1 cellular context compared by ENCODE assay signal in the genomic region with DNA sequence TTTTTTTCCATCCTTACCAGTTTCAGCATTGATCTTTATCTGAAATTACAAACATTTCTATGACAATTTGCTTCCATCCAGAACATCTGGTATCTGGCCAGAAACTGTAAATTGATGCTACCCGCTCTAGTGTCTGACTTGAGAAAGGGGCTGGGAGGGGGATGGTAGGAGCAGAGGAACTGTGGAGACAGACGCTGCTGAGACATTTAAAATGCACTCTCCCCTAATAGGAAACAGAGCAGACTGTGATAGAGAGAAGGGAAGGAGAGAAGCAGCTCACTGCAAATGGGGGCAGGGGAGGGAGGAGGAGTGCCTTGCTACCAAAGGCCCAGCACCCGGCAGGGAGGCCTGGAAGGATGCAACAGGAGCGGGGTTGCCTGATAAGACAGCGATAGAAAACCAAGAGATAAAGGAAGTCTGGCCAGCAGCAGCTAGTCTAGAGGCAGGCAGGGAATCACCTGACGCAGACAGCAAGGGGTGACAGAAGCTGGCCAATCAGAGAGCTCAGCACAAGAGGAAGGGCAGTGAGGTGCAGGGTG.
A peak's percentile ranks its signal among the peaks of the same experiment; 100 is the strongest.
TF ChIP-seq lines count a peak whose summit lies in the region.

No MANE protein-coding gene starts in this region.

TF ChIP-seq in SK-N-SH, 30 proteins besides CTCF, POLR2A, EP300 and RAD21 (continued from another document):
- TF ChIP-seq, protein P1, sequence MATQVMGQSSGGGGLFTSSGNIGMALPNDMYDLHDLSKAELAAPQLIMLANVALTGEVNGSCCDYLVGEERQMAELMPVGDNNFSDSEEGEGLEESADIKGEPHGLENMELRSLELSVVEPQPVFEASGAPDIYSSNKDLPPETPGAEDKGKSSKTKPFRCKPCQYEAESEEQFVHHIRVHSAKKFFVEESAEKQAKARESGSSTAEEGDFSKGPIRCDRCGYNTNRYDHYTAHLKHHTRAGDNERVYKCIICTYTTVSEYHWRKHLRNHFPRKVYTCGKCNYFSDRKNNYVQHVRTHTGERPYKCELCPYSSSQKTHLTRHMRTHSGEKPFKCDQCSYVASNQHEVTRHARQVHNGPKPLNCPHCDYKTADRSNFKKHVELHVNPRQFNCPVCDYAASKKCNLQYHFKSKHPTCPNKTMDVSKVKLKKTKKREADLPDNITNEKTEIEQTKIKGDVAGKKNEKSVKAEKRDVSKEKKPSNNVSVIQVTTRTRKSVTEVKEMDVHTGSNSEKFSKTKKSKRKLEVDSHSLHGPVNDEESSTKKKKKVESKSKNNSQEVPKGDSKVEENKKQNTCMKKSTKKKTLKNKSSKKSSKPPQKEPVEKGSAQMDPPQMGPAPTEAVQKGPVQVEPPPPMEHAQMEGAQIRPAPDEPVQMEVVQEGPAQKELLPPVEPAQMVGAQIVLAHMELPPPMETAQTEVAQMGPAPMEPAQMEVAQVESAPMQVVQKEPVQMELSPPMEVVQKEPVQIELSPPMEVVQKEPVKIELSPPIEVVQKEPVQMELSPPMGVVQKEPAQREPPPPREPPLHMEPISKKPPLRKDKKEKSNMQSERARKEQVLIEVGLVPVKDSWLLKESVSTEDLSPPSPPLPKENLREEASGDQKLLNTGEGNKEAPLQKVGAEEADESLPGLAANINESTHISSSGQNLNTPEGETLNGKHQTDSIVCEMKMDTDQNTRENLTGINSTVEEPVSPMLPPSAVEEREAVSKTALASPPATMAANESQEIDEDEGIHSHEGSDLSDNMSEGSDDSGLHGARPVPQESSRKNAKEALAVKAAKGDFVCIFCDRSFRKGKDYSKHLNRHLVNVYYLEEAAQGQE (IDR thresholded peaks at IDR 0.05; ENCODE audit: low read depth, low read length), result no peak
- TF ChIP-seq CHD2 (IDR thresholded peaks at IDR 0.05; ENCODE audit: low read length, partially characterized antibody) (peak; percentile 96), POLR2AphosphoS5 (IDR thresholded peaks at IDR 0.05; ENCODE audit: low read depth, low read length) (peak; percentile 45; the same call in 1 of the 2 replicates), FOXJ3 (CRISPR knock-in tag; IDR thresholded peaks at IDR 0.05) (peak; percentile 86; the same call in 1 of the 2 replicates), NFIC (IDR thresholded peaks at IDR 0.05; ENCODE audit: borderline replicate concordance) (peak; percentile 55; the same call in 1 of the 2 replicates), TCF12 (IDR thresholded peaks at IDR 0.05) (peak; percentile 83), RXRA (IDR thresholded peaks at IDR 0.05; ENCODE audit: borderline replicate concordance, low read depth) (no peak), GABPA (IDR thresholded peaks at IDR 0.05; ENCODE audit: low read depth) (no peak), JUND (IDR thresholded peaks at IDR 0.05) (peak; percentile 28; the same call in 1 of the 2 replicates), TEAD4 (IDR thresholded peaks at IDR 0.05; ENCODE audit: borderline replicate concordance, insufficient read depth) (peak; percentile 12; the same call in 1 of the 2 replicates)
TF ChIP-seq in SK-N-SH: peak in this region for 14.
